In genomic region chr1:96674909-96675308, GRCh38 we compare ENCODE assay signal across 20 cellular contexts.
"Had no signal": no experiment of that assay in that cellular context is flagged by ENCODE, and none has a peak within 500 bp of the region (broad histone marks: within the 10 kb centered on the region; RNA-seq: fewer than 3 reads in every experiment).

No MANE protein-coding gene starts in this region.

- H3K9me3 ChIP-seq: gastrocnemius medialis, thoracic aorta had no signal

- H3K4me3 ChIP-seq: esophagus squamous epithelium, gastrocnemius medialis, right atrium auricular region, thoracic aorta had no signal

- H3K9ac ChIP-seq: parathyroid adenoma had no signal

- H3K36me3 ChIP-seq: esophagus squamous epithelium, gastrocnemius medialis, right atrium auricular region, thoracic aorta had no signal

- H3K27me3 ChIP-seq: esophagus squamous epithelium, gastrocnemius medialis, right atrium auricular region had no signal

- ATAC-seq: activated CD4-positive, alpha-beta T cell treated with anti-CD3 and anti-CD28 coated beads for 36 hours; activated CD8-positive, alpha-beta memory T cell treated with anti-CD3 and anti-CD28 coated beads, Interleukin-2, amount 10 ng/mL, durations not matched to agents 7 days and 5 days; activated CD8-positive, alpha-beta T cell treated with anti-CD3 and anti-CD28 coated beads, Interleukin-2, amount 10 ng/mL, durations not matched to agents 7 days and 5 days; activated naive CD8-positive, alpha-beta T cell treated with anti-CD3 and anti-CD28 coated beads, Interleukin-2, amount 50 U/mL, for 24 hours; gastrocnemius medialis; naive thymus-derived CD4-positive, alpha-beta T cell had no signal

- H3K27ac ChIP-seq: esophagus squamous epithelium, gastrocnemius medialis, parathyroid adenoma, right atrium auricular region, thoracic aorta had no signal

- H2AFZ ChIP-seq: parathyroid adenoma had no signal

- H3K79me2 ChIP-seq: parathyroid adenoma had no signal

- H3K4me1 ChIP-seq: esophagus squamous epithelium, gastrocnemius medialis, parathyroid adenoma, right atrium auricular region had no signal

- DNase-seq: activated CD4-positive, alpha-beta T cell treated with anti-CD3 and anti-CD28 coated beads for 36 hours; activated CD4-positive, CD25-positive, alpha-beta regulatory T cell; activated CD8-positive, alpha-beta memory T cell treated with anti-CD3 and anti-CD28 coated beads, Interleukin-2, amount 10 ng/mL, durations not matched to agents 7 days and 5 days; activated CD8-positive, alpha-beta T cell treated with anti-CD3 and anti-CD28 coated beads, Interleukin-2, amount 10 ng/mL, durations not matched to agents 7 days and 5 days; activated naive CD8-positive, alpha-beta T cell treated with anti-CD3 and anti-CD28 coated beads, Interleukin-2, amount 50 U/mL, for 24 hours; activated T-cell treated with anti-CD3 and anti-CD28 coated beads, Interleukin-2, amount 50 U/mL, for 48 hours; amygdala; central memory CD4-positive, alpha-beta T cell; esophagus squamous epithelium; gastrocnemius medialis; glutamatergic neuron; midbrain; naive thymus-derived CD4-positive, alpha-beta T cell; nucleus accumbens; stimulated activated CD4-positive, alpha-beta T cell treated with anti-CD3 and anti-CD28 coated beads, Interleukin-15, amount 100 ng/mL, for 24 hours; stimulated activated naive CD4-positive, alpha-beta T cell treated with Interleukin-2 at 50 U/mL for 16 hours; trophoblast cell had no signal
